1 cellular context compared by ENCODE assay signal in genomic region chr17:4960279-4960922, GRCh38.
A peak's percentile ranks its signal among the peaks of the same experiment; 100 is the strongest.
TF ChIP-seq lines count a peak whose summit lies in the region.

No MANE protein-coding gene starts in this region.

TF ChIP-seq in HepG2, 621 proteins besides CTCF, POLR2A, EP300 and RAD21:
- no peak for TF ChIP-seq ZFY (CRISPR knock-in tag; IDR thresholded peaks at IDR 0.05)
- TF ChIP-seq EZH2 (conservative IDR thresholded peaks at IDR 0.05; ENCODE audit: low read depth, low read length): no peak
- TF ChIP-seq ZNF564 (CRISPR knock-in tag; IDR thresholded peaks at IDR 0.05): no peak
- 0 out of 2 replicates have a peak, but pooled peaks have one; percentile 30 for TF ChIP-seq POLR2AphosphoS2 (IDR thresholded peaks at IDR 0.05; ENCODE audit: low read depth, low read length)
- TF ChIP-seq ZNF275 (CRISPR knock-in tag; IDR thresholded peaks at IDR 0.05; ENCODE audit: borderline replicate concordance): no peak
- TF ChIP-seq ZKSCAN8 (CRISPR knock-in tag; IDR thresholded peaks at IDR 0.05; ENCODE audit: borderline replicate concordance): no peak
- TF ChIP-seq ZNF776 (CRISPR knock-in tag; IDR thresholded peaks at IDR 0.05): no peak
- TF ChIP-seq ZNF616 (CRISPR knock-in tag; IDR thresholded peaks at IDR 0.05; ENCODE audit: low read depth): no peak
- TF ChIP-seq CREB3 (CRISPR knock-in tag; IDR thresholded peaks at IDR 0.05): no peak
